ENCODE assay signal across 8 cellular contexts in genomic region chr12:24109381-24110039, GRCh38.
DNase-seq lines count a peak whose midpoint lies in the region; ATAC-seq and TF ChIP-seq lines count a peak whose summit lies in the region.

No MANE protein-coding gene starts in this region.

- H3K36me3 ChIP-seq in heart left ventricle, result no peaks in the 10 kb centered on the region
- no peaks in the 10 kb centered on the region for H3K36me3 ChIP-seq in ovary

- WGBS in heart left ventricle, 4 donors, result 59 to 67% (median 61%) methylated on average over 3 of the region's 3 CpGs
- 60% methylated on average over 3 of the region's 3 CpGs for WGBS in right cardiac atrium
- 49 to 62% (median 55%) methylated on average over 3 of the region's 3 CpGs for WGBS in ovary, 3 donors

- no peak overlapping the region for H3K27ac ChIP-seq in heart left ventricle
- H3K27ac ChIP-seq in right cardiac atrium (ENCODE audit: low read length), result no peak overlapping the region
- H3K27ac ChIP-seq in ovary, result no peak overlapping the region

- H3K4me1 ChIP-seq in heart left ventricle (no peaks in the 10 kb centered on the region), right cardiac atrium (ENCODE audit: control insufficient read depth, insufficient read depth, low read length) (no peaks in the 10 kb centered on the region), ovary (ENCODE audit: insufficient read depth) (no peaks in the 10 kb centered on the region)

- H3K9me3 Mint-ChIP-seq in activated CD8-positive, alpha-beta memory T cell treated with anti-CD3 and anti-CD28 coated beads, Interleukin-2, amount 10 ng/mL, durations not matched to agents 7 days and 5 days (ENCODE audit: low read depth), result no peaks in the 10 kb centered on the region
- H3K9me3 Mint-ChIP-seq in T-helper 2 cell treated with Interferon-gamma antibody and Interleukin-4, amounts not matched to agents 5 μg/mL and 100 μg/mL, for 36 hours, result no peaks in the 10 kb centered on the region

- no peak for ATAC-seq in heart left ventricle
- ATAC-seq in right cardiac atrium, result no peak
- ATAC-seq in HG02852 (IDR thresholded peaks at IDR 0.05; ENCODE audit: unreplicated experiment), result peak; percentile 94
- ATAC-seq in activated CD8-positive, alpha-beta memory T cell treated with anti-CD3 and anti-CD28 coated beads, Interleukin-2, amount 10 ng/mL, durations not matched to agents 7 days and 5 days, result no peak

- DNase-seq in heart left ventricle (no peak), right cardiac atrium (no peak), NCI-H1694 (lab: John Stamatoyannopoulos, UW) (peak; percentile 17), cerebellar cortex (ENCODE audit: low spot score) (peak; percentile 1), ovary (no peak)
- DNase-seq in activated CD8-positive, alpha-beta memory T cell treated with anti-CD3 and anti-CD28 coated beads, Interleukin-2, amount 10 ng/mL, durations not matched to agents 7 days and 5 days, result no peak
- no peak for DNase-seq in T-helper 2 cell treated with Interferon-gamma antibody and Interleukin-4, amounts not matched to agents 5 μg/mL and 100 μg/mL, for 36 hours (ENCODE audit: low spot score)

- TF ChIP-seq CTCF in heart left ventricle (IDR thresholded peaks at IDR 0.05) (peak in 11 of 12 donors; percentile 20 to 53 (median 37)), ovary (IDR thresholded peaks at IDR 0.05) (peak in 2 of 3 donors; percentile 27 to 35)

- H3K27me3 ChIP-seq in heart left ventricle (no peaks in the 10 kb centered on the region), right cardiac atrium (ENCODE audit: control insufficient read depth, insufficient read depth) (no peaks in the 10 kb centered on the region), ovary (no peaks in the 10 kb centered on the region)

- no peaks in the 10 kb centered on the region for H3K36me3 Mint-ChIP-seq in activated CD8-positive, alpha-beta memory T cell treated with anti-CD3 and anti-CD28 coated beads, Interleukin-2, amount 10 ng/mL, durations not matched to agents 7 days and 5 days
- H3K36me3 Mint-ChIP-seq in T-helper 2 cell treated with Interferon-gamma antibody and Interleukin-4, amounts not matched to agents 5 μg/mL and 100 μg/mL, for 36 hours (ENCODE audit: low read depth), result no peaks in the 10 kb centered on the region

- no peak overlapping the region for H3K27ac Mint-ChIP-seq in activated CD8-positive, alpha-beta memory T cell treated with anti-CD3 and anti-CD28 coated beads, Interleukin-2, amount 10 ng/mL, durations not matched to agents 7 days and 5 days
- H3K27ac Mint-ChIP-seq in T-helper 2 cell treated with Interferon-gamma antibody and Interleukin-4, amounts not matched to agents 5 μg/mL and 100 μg/mL, for 36 hours, result no peak overlapping the region

- TF ChIP-seq POLR2A in heart left ventricle (IDR thresholded peaks at IDR 0.05), result no peak
- no peak for TF ChIP-seq POLR2A in ovary (IDR thresholded peaks at IDR 0.05)

- H3K4me1 Mint-ChIP-seq in activated CD8-positive, alpha-beta memory T cell treated with anti-CD3 and anti-CD28 coated beads, Interleukin-2, amount 10 ng/mL, durations not matched to agents 7 days and 5 days, result no peaks in the 10 kb centered on the region
- H3K4me1 Mint-ChIP-seq in T-helper 2 cell treated with Interferon-gamma antibody and Interleukin-4, amounts not matched to agents 5 μg/mL and 100 μg/mL, for 36 hours (ENCODE audit: low read depth), result no peaks in the 10 kb centered on the region

- no peak overlapping the region for H3K4me3 Mint-ChIP-seq in activated CD8-positive, alpha-beta memory T cell treated with anti-CD3 and anti-CD28 coated beads, Interleukin-2, amount 10 ng/mL, durations not matched to agents 7 days and 5 days
- H3K4me3 Mint-ChIP-seq in T-helper 2 cell treated with Interferon-gamma antibody and Interleukin-4, amounts not matched to agents 5 μg/mL and 100 μg/mL, for 36 hours, result no peak overlapping the region

- no peaks in the 10 kb centered on the region for H3K27me3 Mint-ChIP-seq in activated CD8-positive, alpha-beta memory T cell treated with anti-CD3 and anti-CD28 coated beads, Interleukin-2, amount 10 ng/mL, durations not matched to agents 7 days and 5 days
- no peaks in the 10 kb centered on the region for H3K27me3 Mint-ChIP-seq in T-helper 2 cell treated with Interferon-gamma antibody and Interleukin-4, amounts not matched to agents 5 μg/mL and 100 μg/mL, for 36 hours (ENCODE audit: low read depth)

- H3K4me3 ChIP-seq in heart left ventricle, result no peak overlapping the region
- H3K4me3 ChIP-seq in right cardiac atrium (ENCODE audit: low read length), result no peak overlapping the region
- H3K4me3 ChIP-seq in ovary, result no peak overlapping the region

- no peak for TF ChIP-seq EP300 in ovary (IDR thresholded peaks at IDR 0.05)

- CTCF ChIA-PET in activated CD8-positive, alpha-beta memory T cell treated with anti-CD3 and anti-CD28 coated beads, Interleukin-2, amount 10 ng/mL, durations not matched to agents 7 days and 5 days (lab: Charles Lee), result no interaction called here

- intact Hi-C loops in heart left ventricle (cut with DNase I), result loop anchor here in 1 of 10 donors (10.0 kb wide), 1 partner anchor 485 kb away; no protein-coding TSS in a partner anchor
- intact Hi-C loops in right cardiac atrium (cut with DNase I), result loop anchor here in 1 of 4 donors (10.0 kb wide), 1 partner anchor 485 kb away; no protein-coding TSS in a partner anchor
- intact Hi-C loops in ovary (cut with DNase I), result no loop called here

- peaks cover 0 to 6% (median 0%) of the 10 kb centered on the region in 12 donors for H3K9me3 ChIP-seq in heart left ventricle
- no peaks in the 10 kb centered on the region for H3K9me3 ChIP-seq in right cardiac atrium (ENCODE audit: control insufficient read depth, low read length)
- no peaks in the 10 kb centered on the region for H3K9me3 ChIP-seq in ovary

Comparison
In these comparisons a context has a peak if more than half of its experiments do, and no peak if none do; other contexts are left out.
1. DNase-seq: peak in NCI-H1694 (single experiment) and cerebellar cortex (single experiment); none in heart left ventricle (0 of 5), right cardiac atrium (0 of 3), ovary (0 of 5), activated CD8-positive, alpha-beta memory T cell treated with anti-CD3 and anti-CD28 coated beads, Interleukin-2, amount 10 ng/mL, durations not matched to agents 7 days and 5 days (single experiment) and T-helper 2 cell treated with Interferon-gamma antibody and Interleukin-4, amounts not matched to agents 5 μg/mL and 100 μg/mL, for 36 hours (single experiment).